Comparison of ENCODE assay signal across 18 cellular contexts in the genomic region with DNA sequence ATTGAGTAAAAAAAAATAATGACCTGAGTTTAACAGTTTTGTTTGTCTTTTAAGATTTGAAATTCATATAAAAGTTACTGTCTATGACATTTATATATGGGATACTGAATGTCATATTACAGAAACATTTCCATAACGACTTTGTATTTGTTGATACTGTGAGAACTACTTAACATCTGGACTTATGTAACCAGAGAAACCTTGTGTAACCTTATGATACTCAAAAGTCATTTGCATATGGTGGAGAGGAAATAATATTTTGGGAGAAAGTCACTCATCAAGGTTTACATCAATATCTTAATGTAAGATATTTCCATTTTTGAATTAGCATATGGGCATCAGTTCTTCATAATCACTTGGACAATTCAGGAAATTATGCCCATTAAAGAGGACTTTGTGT.
"Had no signal": no experiment of that assay in that cellular context is flagged by ENCODE, and none has a peak within 500 bp of the region (broad histone marks: within the 10 kb centered on the region; RNA-seq: fewer than 3 reads in every experiment).

No MANE protein-coding gene starts in this region.

- FAIRE-seq: astrocyte, bronchial epithelial cell, kidney had no signal

- H3K9me3 Mint-ChIP-seq: activated naive CD4-positive, alpha-beta T cell treated with anti-CD3 and anti-CD28 coated beads for 36 hours; naive thymus-derived CD8-positive, alpha-beta T cell had no signal

- DNase-seq: activated CD4-positive, alpha-beta T cell treated with anti-CD3 and anti-CD28 coated beads, Interleukin-2, amount 50 U/mL, for 4 hours; activated naive CD4-positive, alpha-beta T cell treated with anti-CD3 and anti-CD28 coated beads for 36 hours; activated T-cell treated with anti-CD3 and anti-CD28 coated beads for 4 hours; kidney; left lung; mesenchymal stem cell; naive thymus-derived CD8-positive, alpha-beta T cell; right cardiac atrium; stimulated activated CD4-positive, alpha-beta T cell treated with anti-CD3 and anti-CD28 coated beads, Interleukin-4, amount 100 ng/mL, for 24 hours; stimulated activated CD8-positive, alpha-beta memory T cell treated with anti-CD3 and anti-CD28 coated beads, Interleukin-4, amount 100 ng/mL, for 48 hours; stimulated activated naive CD4-positive, alpha-beta T cell treated with Interleukin-2 at 50 U/mL for 16 hours; substantia nigra; T-helper 9 cell had no signal

- H3K27me3 Mint-ChIP-seq: naive thymus-derived CD8-positive, alpha-beta T cell; progenitor cell of endocrine pancreas had no signal

- ATAC-seq: activated CD4-positive, CD25-positive, alpha-beta regulatory T cell treated with anti-CD3 and anti-CD28 coated beads, Interleukin-2, amount 50 U/mL, for 24 hours; left lung; naive thymus-derived CD8-positive, alpha-beta T cell; right cardiac atrium had no signal

- H3K27ac Mint-ChIP-seq: activated naive CD4-positive, alpha-beta T cell treated with anti-CD3 and anti-CD28 coated beads for 36 hours; activated T-helper 2 cell treated with anti-CD3 and anti-CD28 coated beads, Interferon-gamma antibody, Interleukin-2, Interleukin-4, amounts not matched to agents 10 μg/mL and 5 μg/mL and 100 μg/mL, durations not matched to agents 14 hours and 24 hours and 36 hours; progenitor cell of endocrine pancreas had no signal

- H3K4me3 Mint-ChIP-seq: activated naive CD4-positive, alpha-beta T cell treated with anti-CD3 and anti-CD28 coated beads for 36 hours had no signal
